Comparison of ENCODE assay signal across 8 cellular contexts in the genomic region with DNA sequence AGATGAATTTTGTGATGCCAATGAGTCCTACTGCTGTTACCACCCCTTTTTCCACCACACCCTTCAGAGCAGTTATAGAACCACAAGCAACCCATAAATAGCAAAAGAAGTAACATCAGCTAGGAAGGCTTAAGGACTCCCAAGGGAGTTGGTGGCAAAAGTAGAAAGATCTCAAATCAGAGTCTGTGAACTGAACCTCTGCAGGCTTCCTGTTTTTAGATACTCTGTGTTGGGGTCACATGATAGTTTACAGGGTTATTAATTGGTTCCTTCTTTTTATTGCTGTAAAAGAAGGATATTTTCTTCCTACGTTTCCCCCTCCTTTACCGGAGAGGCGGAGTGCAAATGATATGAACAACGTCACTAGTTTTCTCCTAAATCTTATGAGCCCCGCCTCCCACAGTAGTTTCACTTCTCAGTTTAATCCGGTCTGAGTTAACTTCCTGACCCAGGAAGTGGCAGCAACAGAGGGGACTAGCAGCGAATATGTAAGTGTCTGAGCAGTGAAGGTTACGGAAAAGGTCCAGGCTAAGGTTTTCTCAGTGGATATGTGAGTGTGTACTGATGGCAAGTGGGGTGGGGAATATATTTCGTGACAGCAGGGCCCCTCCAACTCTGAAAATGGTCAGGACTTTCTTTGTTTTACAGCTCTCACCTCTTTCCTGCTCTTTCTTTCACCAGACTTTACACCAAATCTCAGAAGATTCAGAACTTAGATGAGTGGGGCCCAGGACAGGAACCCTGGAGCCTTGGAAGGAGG.
A peak's percentile ranks its signal among the peaks of the same experiment; 100 is the strongest.
DNase-seq lines count a peak whose midpoint lies in the region; ATAC-seq, FAIRE-seq and TF ChIP-seq lines count a peak whose summit lies in the region.

A gene with protein sequence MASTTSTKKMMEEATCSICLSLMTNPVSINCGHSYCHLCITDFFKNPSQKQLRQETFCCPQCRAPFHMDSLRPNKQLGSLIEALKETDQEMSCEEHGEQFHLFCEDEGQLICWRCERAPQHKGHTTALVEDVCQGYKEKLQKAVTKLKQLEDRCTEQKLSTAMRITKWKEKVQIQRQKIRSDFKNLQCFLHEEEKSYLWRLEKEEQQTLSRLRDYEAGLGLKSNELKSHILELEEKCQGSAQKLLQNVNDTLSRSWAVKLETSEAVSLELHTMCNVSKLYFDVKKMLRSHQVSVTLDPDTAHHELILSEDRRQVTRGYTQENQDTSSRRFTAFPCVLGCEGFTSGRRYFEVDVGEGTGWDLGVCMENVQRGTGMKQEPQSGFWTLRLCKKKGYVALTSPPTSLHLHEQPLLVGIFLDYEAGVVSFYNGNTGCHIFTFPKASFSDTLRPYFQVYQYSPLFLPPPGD (plus strand): TSS at position 435 of the 760 bp plus-strand sequence. CDS start 3,721 bp downstream, outside the sequence.

- peaks cover 7% of the 10 kb centered on the region for H3K9me3 ChIP-seq in iPS-18c (ENCODE audit: control insufficient read depth, insufficient read depth, low read length)

- peak; percentile 83 for ATAC-seq in GM21423 (IDR thresholded peaks at IDR 0.05; ENCODE audit: unreplicated experiment)

- in situ Hi-C loops in astrocyte of the spinal cord (cut with HindIII; ENCODE audit: low sequenced_read_pairs) = no loop called here

- H3K4me3 ChIP-seq in astrocyte of the spinal cord (ENCODE audit: low read depth, low read length) = peak within 1 kb of the TSS; percentile 54
- peak within 1 kb of the TSS; percentile 40; the same call in 1 of the 2 replicates for H3K4me3 ChIP-seq in iPS-18c (ENCODE audit: insufficient read depth, low read depth, low read length)

- peak; percentile 67 for DNase-seq in DMS53 treated with DMSO at 0.1 percent for 48 hours (lab: John Stamatoyannopoulos, UW; ENCODE audit: unreplicated experiment)
- DNase-seq in HTR-8/SVneo (ENCODE audit: insufficient read length, low spot score) = peak; percentile 78
- DNase-seq in T-helper 2 cell = peak in 4 of 5 experiments; percentile 41 to 96 (median 73)
- DNase-seq in astrocyte of the spinal cord (ENCODE audit: low read depth, low spot score) = peak; percentile 84
- DNase-seq in smooth muscle cell of the brain vasculature (ENCODE audit: low read depth, low spot score) = peak; percentile 68
- DNase-seq in NCI-H1930 (lab: John Stamatoyannopoulos, UW) = no peak

- no peak for FAIRE-seq in HTR-8/SVneo (lab: Jason Lieb, UNC)

- no peak for TF ChIP-seq CTCF in astrocyte of the spinal cord (IDR thresholded peaks at IDR 0.05; ENCODE audit: low read depth, low read length)

Comparison
In these comparisons a context has a peak if more than half of its experiments do, and no peak if none do; other contexts are left out.
1. DNase-seq: peak in DMS53 treated with DMSO at 0.1 percent for 48 hours (single experiment), HTR-8/SVneo (single experiment), T-helper 2 cell (4 of 5), astrocyte of the spinal cord (single experiment) and smooth muscle cell of the brain vasculature (single experiment); none in NCI-H1930 (0 of 2).